Comparison of ENCODE assay signal across 1 cellular context in the genomic region with DNA sequence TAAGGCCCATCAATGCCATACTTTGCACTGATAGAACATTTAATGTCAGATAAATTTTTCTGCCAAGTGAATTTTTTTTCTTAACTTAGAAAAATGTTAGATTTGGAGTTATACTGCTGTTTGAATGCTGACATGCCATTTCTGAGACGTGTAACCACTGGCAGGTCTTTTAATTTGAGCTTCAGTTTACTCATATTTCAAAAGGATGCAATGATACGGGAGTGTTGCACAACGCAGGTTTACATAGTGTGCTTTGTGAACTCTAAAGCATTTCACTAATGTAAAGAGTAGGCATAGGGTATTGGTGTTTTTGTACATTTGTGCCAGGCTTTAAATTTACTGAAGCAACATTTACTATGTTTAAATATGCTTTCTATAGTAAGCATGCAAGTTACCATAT.
TF ChIP-seq lines count a peak whose summit lies in the region.

No MANE protein-coding gene starts in this region.

TF ChIP-seq in HepG2, 621 proteins besides CTCF, POLR2A, EP300 and RAD21 (continued from another document and continues in another):
- TF ChIP-seq, protein P1, sequence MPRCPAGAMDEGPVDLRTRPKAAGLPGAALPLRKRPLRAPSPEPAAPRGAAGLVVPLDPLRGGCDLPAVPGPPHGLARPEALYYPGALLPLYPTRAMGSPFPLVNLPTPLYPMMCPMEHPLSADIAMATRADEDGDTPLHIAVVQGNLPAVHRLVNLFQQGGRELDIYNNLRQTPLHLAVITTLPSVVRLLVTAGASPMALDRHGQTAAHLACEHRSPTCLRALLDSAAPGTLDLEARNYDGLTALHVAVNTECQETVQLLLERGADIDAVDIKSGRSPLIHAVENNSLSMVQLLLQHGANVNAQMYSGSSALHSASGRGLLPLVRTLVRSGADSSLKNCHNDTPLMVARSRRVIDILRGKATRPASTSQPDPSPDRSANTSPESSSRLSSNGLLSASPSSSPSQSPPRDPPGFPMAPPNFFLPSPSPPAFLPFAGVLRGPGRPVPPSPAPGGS (CRISPR knock-in tag; IDR thresholded peaks at IDR 0.05) = no peak
- TF ChIP-seq ZNF589 (CRISPR knock-in tag; conservative IDR thresholded peaks at IDR 0.05) = no peak
- TF ChIP-seq, protein P2, sequence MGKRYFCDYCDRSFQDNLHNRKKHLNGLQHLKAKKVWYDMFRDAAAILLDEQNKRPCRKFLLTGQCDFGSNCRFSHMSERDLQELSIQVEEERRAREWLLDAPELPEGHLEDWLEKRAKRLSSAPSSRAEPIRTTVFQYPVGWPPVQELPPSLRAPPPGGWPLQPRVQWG (CRISPR knock-in tag; IDR thresholded peaks at IDR 0.05; ENCODE audit: borderline replicate concordance, low read depth) = no peak
- TF ChIP-seq KDM2A (CRISPR knock-in tag; IDR thresholded peaks at IDR 0.05; ENCODE audit: borderline replicate concordance, low read depth) = no peak
- peak; percentile 70; the same call in 1 of the 2 replicates for TF ChIP-seq MIER3 (CRISPR knock-in tag; IDR thresholded peaks at IDR 0.05; ENCODE audit: borderline replicate concordance)
- no peak for TF ChIP-seq SALL1 (CRISPR knock-in tag; IDR thresholded peaks at IDR 0.05)
- TF ChIP-seq ZKSCAN8 (CRISPR knock-in tag; IDR thresholded peaks at IDR 0.05; ENCODE audit: borderline replicate concordance) = peak; percentile 83
- TF ChIP-seq NR2F1 (CRISPR knock-in tag; IDR thresholded peaks at IDR 0.05) = no peak
- TF ChIP-seq, protein P3, sequence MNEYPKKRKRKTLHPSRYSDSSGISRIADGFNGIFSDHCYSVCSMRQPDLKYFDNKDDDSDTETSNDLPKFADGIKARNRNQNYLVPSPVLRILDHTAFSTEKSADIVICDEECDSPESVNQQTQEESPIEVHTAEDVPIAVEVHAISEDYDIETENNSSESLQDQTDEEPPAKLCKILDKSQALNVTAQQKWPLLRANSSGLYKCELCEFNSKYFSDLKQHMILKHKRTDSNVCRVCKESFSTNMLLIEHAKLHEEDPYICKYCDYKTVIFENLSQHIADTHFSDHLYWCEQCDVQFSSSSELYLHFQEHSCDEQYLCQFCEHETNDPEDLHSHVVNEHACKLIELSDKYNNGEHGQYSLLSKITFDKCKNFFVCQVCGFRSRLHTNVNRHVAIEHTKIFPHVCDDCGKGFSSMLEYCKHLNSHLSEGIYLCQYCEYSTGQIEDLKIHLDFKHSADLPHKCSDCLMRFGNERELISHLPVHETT (CRISPR knock-in tag; conservative IDR thresholded peaks at IDR 0.05) = no peak
- no peak for TF ChIP-seq GLI4 (CRISPR knock-in tag; IDR thresholded peaks at IDR 0.05; ENCODE audit: borderline replicate concordance)
- no peak for TF ChIP-seq RARG (CRISPR knock-in tag; IDR thresholded peaks at IDR 0.05; ENCODE audit: low read depth)
- TF ChIP-seq CBFB (CRISPR knock-in tag; IDR thresholded peaks at IDR 0.05) = no peak
- TF ChIP-seq, protein P4, sequence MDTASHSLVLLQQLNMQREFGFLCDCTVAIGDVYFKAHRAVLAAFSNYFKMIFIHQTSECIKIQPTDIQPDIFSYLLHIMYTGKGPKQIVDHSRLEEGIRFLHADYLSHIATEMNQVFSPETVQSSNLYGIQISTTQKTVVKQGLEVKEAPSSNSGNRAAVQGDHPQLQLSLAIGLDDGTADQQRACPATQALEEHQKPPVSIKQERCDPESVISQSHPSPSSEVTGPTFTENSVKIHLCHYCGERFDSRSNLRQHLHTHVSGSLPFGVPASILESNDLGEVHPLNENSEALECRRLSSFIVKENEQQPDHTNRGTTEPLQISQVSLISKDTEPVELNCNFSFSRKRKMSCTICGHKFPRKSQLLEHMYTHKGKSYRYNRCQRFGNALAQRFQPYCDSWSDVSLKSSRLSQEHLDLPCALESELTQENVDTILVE (CRISPR knock-in tag; IDR thresholded peaks at IDR 0.05) = 0 out of 2 replicates have a peak, but pooled peaks have one; percentile 49
- no peak for TF ChIP-seq JARID2 (CRISPR knock-in tag; IDR thresholded peaks at IDR 0.05; ENCODE audit: insufficient replicate concordance)
- no peak for TF ChIP-seq PHF5A (CRISPR knock-in tag; IDR thresholded peaks at IDR 0.05; ENCODE audit: low read depth, unreplicated experiment)
- TF ChIP-seq, protein P5, sequence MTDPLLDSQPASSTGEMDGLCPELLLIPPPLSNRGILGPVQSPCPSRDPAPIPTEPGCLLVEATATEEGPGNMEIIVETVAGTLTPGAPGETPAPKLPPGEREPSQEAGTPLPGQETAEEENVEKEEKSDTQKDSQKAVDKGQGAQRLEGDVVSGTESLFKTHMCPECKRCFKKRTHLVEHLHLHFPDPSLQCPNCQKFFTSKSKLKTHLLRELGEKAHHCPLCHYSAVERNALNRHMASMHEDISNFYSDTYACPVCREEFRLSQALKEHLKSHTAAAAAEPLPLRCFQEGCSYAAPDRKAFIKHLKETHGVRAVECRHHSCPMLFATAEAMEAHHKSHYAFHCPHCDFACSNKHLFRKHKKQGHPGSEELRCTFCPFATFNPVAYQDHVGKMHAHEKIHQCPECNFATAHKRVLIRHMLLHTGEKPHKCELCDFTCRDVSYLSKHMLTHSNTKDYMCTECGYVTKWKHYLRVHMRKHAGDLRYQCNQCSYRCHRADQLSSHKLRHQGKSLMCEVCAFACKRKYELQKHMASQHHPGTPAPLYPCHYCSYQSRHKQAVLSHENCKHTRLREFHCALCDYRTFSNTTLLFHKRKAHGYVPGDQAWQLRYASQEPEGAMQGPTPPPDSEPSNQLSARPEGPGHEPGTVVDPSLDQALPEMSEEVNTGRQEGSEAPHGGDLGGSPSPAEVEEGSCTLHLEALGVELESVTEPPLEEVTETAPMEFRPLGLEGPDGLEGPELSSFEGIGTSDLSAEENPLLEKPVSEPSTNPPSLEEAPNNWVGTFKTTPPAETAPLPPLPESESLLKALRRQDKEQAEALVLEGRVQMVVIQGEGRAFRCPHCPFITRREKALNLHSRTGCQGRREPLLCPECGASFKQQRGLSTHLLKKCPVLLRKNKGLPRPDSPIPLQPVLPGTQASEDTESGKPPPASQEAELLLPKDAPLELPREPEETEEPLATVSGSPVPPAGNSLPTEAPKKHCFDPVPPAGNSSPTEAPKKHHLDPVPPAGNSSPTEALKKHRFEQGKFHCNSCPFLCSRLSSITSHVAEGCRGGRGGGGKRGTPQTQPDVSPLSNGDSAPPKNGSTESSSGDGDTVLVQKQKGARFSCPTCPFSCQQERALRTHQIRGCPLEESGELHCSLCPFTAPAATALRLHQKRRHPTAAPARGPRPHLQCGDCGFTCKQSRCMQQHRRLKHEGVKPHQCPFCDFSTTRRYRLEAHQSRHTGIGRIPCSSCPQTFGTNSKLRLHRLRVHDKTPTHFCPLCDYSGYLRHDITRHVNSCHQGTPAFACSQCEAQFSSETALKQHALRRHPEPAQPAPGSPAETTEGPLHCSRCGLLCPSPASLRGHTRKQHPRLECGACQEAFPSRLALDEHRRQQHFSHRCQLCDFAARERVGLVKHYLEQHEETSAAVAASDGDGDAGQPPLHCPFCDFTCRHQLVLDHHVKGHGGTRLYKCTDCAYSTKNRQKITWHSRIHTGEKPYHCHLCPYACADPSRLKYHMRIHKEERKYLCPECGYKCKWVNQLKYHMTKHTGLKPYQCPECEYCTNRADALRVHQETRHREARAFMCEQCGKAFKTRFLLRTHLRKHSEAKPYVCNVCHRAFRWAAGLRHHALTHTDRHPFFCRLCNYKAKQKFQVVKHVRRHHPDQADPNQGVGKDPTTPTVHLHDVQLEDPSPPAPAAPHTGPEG (CRISPR knock-in tag; IDR thresholded peaks at IDR 0.05) = no peak
- no peak for TF ChIP-seq ARNTL (CRISPR knock-in tag; IDR thresholded peaks at IDR 0.05)
- no peak for TF ChIP-seq ZBTB38 (CRISPR knock-in tag; IDR thresholded peaks at IDR 0.05)
- TF ChIP-seq ZNF570 (CRISPR knock-in tag; IDR thresholded peaks at IDR 0.05; ENCODE audit: borderline replicate concordance) = no peak
- no peak for TF ChIP-seq HHEX (CRISPR knock-in tag; IDR thresholded peaks at IDR 0.05)
- no peak for TF ChIP-seq SOX6 (IDR thresholded peaks at IDR 0.05)
- TF ChIP-seq SOX6 (CRISPR knock-in tag; IDR thresholded peaks at IDR 0.05) = peak; percentile 70
- no peak for TF ChIP-seq GTF2F1 (IDR thresholded peaks at IDR 0.05; ENCODE audit: low read length)
- TF ChIP-seq MXI1 (IDR thresholded peaks at IDR 0.05; ENCODE audit: borderline replicate concordance, low read depth, low read length) = peak; percentile 22; the same call in 1 of the 3 replicates
- TF ChIP-seq, protein P6, sequence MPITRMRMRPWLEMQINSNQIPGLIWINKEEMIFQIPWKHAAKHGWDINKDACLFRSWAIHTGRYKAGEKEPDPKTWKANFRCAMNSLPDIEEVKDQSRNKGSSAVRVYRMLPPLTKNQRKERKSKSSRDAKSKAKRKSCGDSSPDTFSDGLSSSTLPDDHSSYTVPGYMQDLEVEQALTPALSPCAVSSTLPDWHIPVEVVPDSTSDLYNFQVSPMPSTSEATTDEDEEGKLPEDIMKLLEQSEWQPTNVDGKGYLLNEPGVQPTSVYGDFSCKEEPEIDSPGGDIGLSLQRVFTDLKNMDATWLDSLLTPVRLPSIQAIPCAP (CRISPR knock-in tag; IDR thresholded peaks at IDR 0.05; ENCODE audit: low read depth) = no peak
- TF ChIP-seq WIZ (CRISPR knock-in tag; IDR thresholded peaks at IDR 0.05) = no peak
- no peak for TF ChIP-seq ZNF562 (CRISPR knock-in tag; IDR thresholded peaks at IDR 0.05; ENCODE audit: borderline replicate concordance)
- TF ChIP-seq, protein P7, sequence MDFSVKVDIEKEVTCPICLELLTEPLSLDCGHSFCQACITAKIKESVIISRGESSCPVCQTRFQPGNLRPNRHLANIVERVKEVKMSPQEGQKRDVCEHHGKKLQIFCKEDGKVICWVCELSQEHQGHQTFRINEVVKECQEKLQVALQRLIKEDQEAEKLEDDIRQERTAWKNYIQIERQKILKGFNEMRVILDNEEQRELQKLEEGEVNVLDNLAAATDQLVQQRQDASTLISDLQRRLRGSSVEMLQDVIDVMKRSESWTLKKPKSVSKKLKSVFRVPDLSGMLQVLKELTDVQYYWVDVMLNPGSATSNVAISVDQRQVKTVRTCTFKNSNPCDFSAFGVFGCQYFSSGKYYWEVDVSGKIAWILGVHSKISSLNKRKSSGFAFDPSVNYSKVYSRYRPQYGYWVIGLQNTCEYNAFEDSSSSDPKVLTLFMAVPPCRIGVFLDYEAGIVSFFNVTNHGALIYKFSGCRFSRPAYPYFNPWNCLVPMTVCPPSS (IDR thresholded peaks at IDR 0.05) = no peak
- TF ChIP-seq KLF13 (CRISPR knock-in tag; IDR thresholded peaks at IDR 0.05) = no peak
- TF ChIP-seq, protein P8, sequence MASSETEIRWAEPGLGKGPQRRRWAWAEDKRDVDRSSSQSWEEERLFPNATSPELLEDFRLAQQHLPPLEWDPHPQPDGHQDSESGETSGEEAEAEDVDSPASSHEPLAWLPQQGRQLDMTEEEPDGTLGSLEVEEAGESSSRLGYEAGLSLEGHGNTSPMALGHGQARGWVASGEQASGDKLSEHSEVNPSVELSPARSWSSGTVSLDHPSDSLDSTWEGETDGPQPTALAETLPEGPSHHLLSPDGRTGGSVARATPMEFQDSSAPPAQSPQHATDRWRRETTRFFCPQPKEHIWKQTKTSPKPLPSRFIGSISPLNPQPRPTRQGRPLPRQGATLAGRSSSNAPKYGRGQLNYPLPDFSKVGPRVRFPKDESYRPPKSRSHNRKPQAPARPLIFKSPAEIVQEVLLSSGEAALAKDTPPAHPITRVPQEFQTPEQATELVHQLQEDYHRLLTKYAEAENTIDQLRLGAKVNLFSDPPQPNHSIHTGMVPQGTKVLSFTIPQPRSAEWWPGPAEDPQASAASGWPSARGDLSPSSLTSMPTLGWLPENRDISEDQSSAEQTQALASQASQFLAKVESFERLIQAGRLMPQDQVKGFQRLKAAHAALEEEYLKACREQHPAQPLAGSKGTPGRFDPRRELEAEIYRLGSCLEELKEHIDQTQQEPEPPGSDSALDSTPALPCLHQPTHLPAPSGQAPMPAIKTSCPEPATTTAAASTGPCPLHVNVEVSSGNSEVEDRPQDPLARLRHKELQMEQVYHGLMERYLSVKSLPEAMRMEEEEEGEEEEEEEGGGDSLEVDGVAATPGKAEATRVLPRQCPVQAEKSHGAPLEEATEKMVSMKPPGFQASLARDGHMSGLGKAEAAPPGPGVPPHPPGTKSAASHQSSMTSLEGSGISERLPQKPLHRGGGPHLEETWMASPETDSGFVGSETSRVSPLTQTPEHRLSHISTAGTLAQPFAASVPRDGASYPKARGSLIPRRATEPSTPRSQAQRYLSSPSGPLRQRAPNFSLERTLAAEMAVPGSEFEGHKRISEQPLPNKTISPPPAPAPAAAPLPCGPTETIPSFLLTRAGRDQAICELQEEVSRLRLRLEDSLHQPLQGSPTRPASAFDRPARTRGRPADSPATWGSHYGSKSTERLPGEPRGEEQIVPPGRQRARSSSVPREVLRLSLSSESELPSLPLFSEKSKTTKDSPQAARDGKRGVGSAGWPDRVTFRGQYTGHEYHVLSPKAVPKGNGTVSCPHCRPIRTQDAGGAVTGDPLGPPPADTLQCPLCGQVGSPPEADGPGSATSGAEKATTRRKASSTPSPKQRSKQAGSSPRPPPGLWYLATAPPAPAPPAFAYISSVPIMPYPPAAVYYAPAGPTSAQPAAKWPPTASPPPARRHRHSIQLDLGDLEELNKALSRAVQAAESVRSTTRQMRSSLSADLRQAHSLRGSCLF (CRISPR knock-in tag; IDR thresholded peaks at IDR 0.05; ENCODE audit: borderline replicate concordance) = no peak
- 0 out of 2 replicates have a peak, but pooled peaks have one; percentile 25 for TF ChIP-seq KMT2B (CRISPR knock-in tag; IDR thresholded peaks at IDR 0.05)
- TF ChIP-seq, protein P9, sequence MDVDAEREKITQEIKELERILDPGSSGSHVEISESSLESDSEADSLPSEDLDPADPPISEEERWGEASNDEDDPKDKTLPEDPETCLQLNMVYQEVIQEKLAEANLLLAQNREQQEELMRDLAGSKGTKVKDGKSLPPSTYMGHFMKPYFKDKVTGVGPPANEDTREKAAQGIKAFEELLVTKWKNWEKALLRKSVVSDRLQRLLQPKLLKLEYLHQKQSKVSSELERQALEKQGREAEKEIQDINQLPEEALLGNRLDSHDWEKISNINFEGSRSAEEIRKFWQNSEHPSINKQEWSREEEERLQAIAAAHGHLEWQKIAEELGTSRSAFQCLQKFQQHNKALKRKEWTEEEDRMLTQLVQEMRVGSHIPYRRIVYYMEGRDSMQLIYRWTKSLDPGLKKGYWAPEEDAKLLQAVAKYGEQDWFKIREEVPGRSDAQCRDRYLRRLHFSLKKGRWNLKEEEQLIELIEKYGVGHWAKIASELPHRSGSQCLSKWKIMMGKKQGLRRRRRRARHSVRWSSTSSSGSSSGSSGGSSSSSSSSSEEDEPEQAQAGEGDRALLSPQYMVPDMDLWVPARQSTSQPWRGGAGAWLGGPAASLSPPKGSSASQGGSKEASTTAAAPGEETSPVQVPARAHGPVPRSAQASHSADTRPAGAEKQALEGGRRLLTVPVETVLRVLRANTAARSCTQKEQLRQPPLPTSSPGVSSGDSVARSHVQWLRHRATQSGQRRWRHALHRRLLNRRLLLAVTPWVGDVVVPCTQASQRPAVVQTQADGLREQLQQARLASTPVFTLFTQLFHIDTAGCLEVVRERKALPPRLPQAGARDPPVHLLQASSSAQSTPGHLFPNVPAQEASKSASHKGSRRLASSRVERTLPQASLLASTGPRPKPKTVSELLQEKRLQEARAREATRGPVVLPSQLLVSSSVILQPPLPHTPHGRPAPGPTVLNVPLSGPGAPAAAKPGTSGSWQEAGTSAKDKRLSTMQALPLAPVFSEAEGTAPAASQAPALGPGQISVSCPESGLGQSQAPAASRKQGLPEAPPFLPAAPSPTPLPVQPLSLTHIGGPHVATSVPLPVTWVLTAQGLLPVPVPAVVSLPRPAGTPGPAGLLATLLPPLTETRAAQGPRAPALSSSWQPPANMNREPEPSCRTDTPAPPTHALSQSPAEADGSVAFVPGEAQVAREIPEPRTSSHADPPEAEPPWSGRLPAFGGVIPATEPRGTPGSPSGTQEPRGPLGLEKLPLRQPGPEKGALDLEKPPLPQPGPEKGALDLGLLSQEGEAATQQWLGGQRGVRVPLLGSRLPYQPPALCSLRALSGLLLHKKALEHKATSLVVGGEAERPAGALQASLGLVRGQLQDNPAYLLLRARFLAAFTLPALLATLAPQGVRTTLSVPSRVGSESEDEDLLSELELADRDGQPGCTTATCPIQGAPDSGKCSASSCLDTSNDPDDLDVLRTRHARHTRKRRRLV (CRISPR knock-in tag; IDR thresholded peaks at IDR 0.05) = no peak
- TF ChIP-seq ZNF136 (CRISPR knock-in tag; IDR thresholded peaks at IDR 0.05; ENCODE audit: low read depth) = no peak
- TF ChIP-seq POGZ (CRISPR knock-in tag; IDR thresholded peaks at IDR 0.05) = peak; percentile 18; the same call in 1 of the 2 replicates
- no peak for TF ChIP-seq SIN3B (IDR thresholded peaks at IDR 0.05; ENCODE audit: low read length)
